In genomic region chr16:66580605-66581209, GRCh38 we compare ENCODE assay signal across 13 cellular contexts. TPM values are rescaled to one million over a fixed set of nuclear protein-coding genes. Genes with fewer than 3 reads are reported as not detected.
DNase-seq lines count a peak whose midpoint lies in the region; ATAC-seq and TF ChIP-seq lines count a peak whose summit lies in the region.
"Had no signal": no experiment of that assay in that cellular context is flagged by ENCODE, and none has a peak within 500 bp of the region (broad histone marks: within the 10 kb centered on the region; RNA-seq: fewer than 3 reads in every experiment).

No MANE protein-coding gene starts in this region.

- no peak for DNase-seq in natural killer cell
- DNase-seq in natural killer cell treated with Interleukin-12 subunit alpha and Interleukin-12 subunit beta and Interleukin-15 and Interleukin-18, amount 100 ng/mL, for 72 hours (ENCODE audit: low spot score), result no peak
- no peak for DNase-seq in T-helper 17 cell
- DNase-seq in glomerular visceral epithelial cell (ENCODE audit: extremely low spot score), result peak; percentile 59
- DNase-seq in substantia nigra (lab: John Stamatoyannopoulos, UW), result no peak
- no peak for DNase-seq in activated CD4-positive, alpha-beta T cell treated with anti-CD3 and anti-CD28 coated beads for 36 hours
- DNase-seq in activated CD4-positive, alpha-beta T cell treated with anti-CD3 and anti-CD28 coated beads, Interleukin-2, amount 50 U/mL, for 48 hours, result no peak
- DNase-seq: COR-L47; NCI-H1092 treated with DMSO at 0.1 percent for 48 hours; stimulated activated CD4-positive, alpha-beta T cell treated with anti-CD3 and anti-CD28 coated beads, Interleukin-4, amount 100 ng/mL, for 1 hour had no signal

- H3K9me3 Mint-ChIP-seq in natural killer cell, result no peaks in the 10 kb centered on the region
- no peaks in the 10 kb centered on the region for H3K9me3 Mint-ChIP-seq in natural killer cell treated with Interleukin-12 subunit alpha and Interleukin-12 subunit beta and Interleukin-15 and Interleukin-18, amount 100 ng/mL, for 72 hours
- no peaks in the 10 kb centered on the region for H3K9me3 Mint-ChIP-seq in activated CD4-positive, alpha-beta T cell treated with anti-CD3 and anti-CD28 coated beads for 36 hours (ENCODE audit: low read depth)

- no peak for ATAC-seq in natural killer cell
- ATAC-seq in natural killer cell treated with Interleukin-12 subunit alpha and Interleukin-12 subunit beta and Interleukin-15 and Interleukin-18, amount 100 ng/mL, for 72 hours, result no peak
- no peak for ATAC-seq in T-helper 17 cell
- ATAC-seq in activated CD4-positive, alpha-beta T cell treated with anti-CD3 and anti-CD28 coated beads for 36 hours, result no peak
- ATAC-seq in GM18858 (IDR thresholded peaks at IDR 0.05; ENCODE audit: unreplicated experiment), result no peak

- no peaks in the 10 kb centered on the region for H3K36me3 Mint-ChIP-seq in natural killer cell
- no peaks in the 10 kb centered on the region for H3K36me3 Mint-ChIP-seq in natural killer cell treated with Interleukin-12 subunit alpha and Interleukin-12 subunit beta and Interleukin-15 and Interleukin-18, amount 100 ng/mL, for 72 hours
- peaks cover 5% of the 10 kb centered on the region for H3K36me3 Mint-ChIP-seq in T-helper 17 cell (ENCODE audit: low read depth)
- no peaks in the 10 kb centered on the region for H3K36me3 Mint-ChIP-seq in activated CD4-positive, alpha-beta T cell treated with anti-CD3 and anti-CD28 coated beads for 36 hours (ENCODE audit: low read depth)

- POLR2A ChIA-PET in activated CD4-positive, alpha-beta T cell treated with anti-CD3 and anti-CD28 coated beads for 36 hours (lab: Charles Lee), result no interaction called here

- H3K4me1 Mint-ChIP-seq in natural killer cell, result peaks cover 9 to 14% of the 10 kb centered on the region in 2 donors
- H3K4me1 Mint-ChIP-seq in natural killer cell treated with Interleukin-12 subunit alpha and Interleukin-12 subunit beta and Interleukin-15 and Interleukin-18, amount 100 ng/mL, for 72 hours (ENCODE audit: low read depth in 2 of 2), result peaks cover 0 to 8% of the 10 kb centered on the region in 2 donors
- H3K4me1 Mint-ChIP-seq in T-helper 17 cell, result peaks cover 10% of the 10 kb centered on the region
- H3K4me1 Mint-ChIP-seq in activated CD4-positive, alpha-beta T cell treated with anti-CD3 and anti-CD28 coated beads for 36 hours, result peaks cover 7% of the 10 kb centered on the region

- no peak overlapping the region for H3K27ac Mint-ChIP-seq in natural killer cell
- H3K27ac Mint-ChIP-seq in natural killer cell treated with Interleukin-12 subunit alpha and Interleukin-12 subunit beta and Interleukin-15 and Interleukin-18, amount 100 ng/mL, for 72 hours, result no peak overlapping the region
- no peak overlapping the region for H3K27ac Mint-ChIP-seq in T-helper 17 cell
- H3K27ac Mint-ChIP-seq in activated CD4-positive, alpha-beta T cell treated with anti-CD3 and anti-CD28 coated beads for 36 hours, result no peak overlapping the region
- H3K27ac Mint-ChIP-seq: memory B cell had no signal

- no peaks in the 10 kb centered on the region for H3K9me3 ChIP-seq in T-helper 17 cell (ENCODE audit: control insufficient read depth, low read length, poor library complexity, severe bottlenecking)

- H3K27me3 Mint-ChIP-seq in natural killer cell (ENCODE audit: low read depth in 2 of 2), result peaks cover 12 to 30% of the 10 kb centered on the region in 2 donors
- peaks cover 18 to 23% of the 10 kb centered on the region in 2 donors for H3K27me3 Mint-ChIP-seq in natural killer cell treated with Interleukin-12 subunit alpha and Interleukin-12 subunit beta and Interleukin-15 and Interleukin-18, amount 100 ng/mL, for 72 hours
- H3K27me3 Mint-ChIP-seq in T-helper 17 cell, result peaks cover 22% of the 10 kb centered on the region
- H3K27me3 Mint-ChIP-seq in activated CD4-positive, alpha-beta T cell treated with anti-CD3 and anti-CD28 coated beads for 36 hours, result peaks cover 27% of the 10 kb centered on the region

- CTCF ChIA-PET in activated CD4-positive, alpha-beta T cell treated with anti-CD3 and anti-CD28 coated beads for 36 hours (lab: Charles Lee), result interaction anchor here (0.7 to 1.8 kb wide), 6 partner anchors 9 to 233 kb away, joined by 3 to 5 read pairs (median 4); no protein-coding TSS in a partner anchor

- peak overlapping the region; percentile 3 for H3K4me3 Mint-ChIP-seq in natural killer cell
- H3K4me3 Mint-ChIP-seq in natural killer cell treated with Interleukin-12 subunit alpha and Interleukin-12 subunit beta and Interleukin-15 and Interleukin-18, amount 100 ng/mL, for 72 hours, result no peak overlapping the region
- peak overlapping the region; percentile 43 for H3K4me3 Mint-ChIP-seq in T-helper 17 cell
- H3K4me3 Mint-ChIP-seq in activated CD4-positive, alpha-beta T cell treated with anti-CD3 and anti-CD28 coated beads for 36 hours, result no peak overlapping the region
- H3K4me3 Mint-ChIP-seq: memory B cell had no signal

- intact Hi-C loops in natural killer cell (cut with micrococcal nuclease), result no loop called here
- intact Hi-C loops in activated CD4-positive, alpha-beta T cell treated with anti-CD3 and anti-CD28 coated beads for 36 hours (cut with DNase I, micrococcal nuclease), result no loop called here

- no peak for TF ChIP-seq CTCF in natural killer cell (IDR thresholded peaks at IDR 0.05)

- H3K27ac ChIP-seq in substantia nigra (ENCODE audit: low read depth, low read length, poor library complexity, severe bottlenecking), result no peak overlapping the region

RNA-seq across cellular contexts. Expression of gene CMTM2, which starts 1.4 kb away (rescaled TPM):
- 1 to 10 TPM in 1 of 3 donors, under 1 TPM in 2; 0.61 to 1.6 (median 0.82) TPM for total RNA-seq in natural killer cell
- under 1 TPM; 0.45 to 0.67 TPM for total RNA-seq in natural killer cell treated with Interleukin-12 subunit alpha and Interleukin-12 subunit beta and Interleukin-15 and Interleukin-18, amount 100 ng/mL, for 72 hours
- total RNA-seq in T-helper 17 cell, result under 1 TPM in 1 of 2 donors, not detected in 1; 0.70 TPM
- under 1 TPM in 1 of 2 experiments, not detected in 1; 0.51 TPM for total RNA-seq in activated CD4-positive, alpha-beta T cell treated with anti-CD3 and anti-CD28 coated beads for 36 hours
- total RNA-seq: urinary bladder had no signal

RNA-seq across cellular contexts. Expression of gene CMTM1, which starts 14.5 kb away (rescaled TPM):
- total RNA-seq in natural killer cell (1 to 10 TPM; 4.4 to 8.5 (median 7.8) TPM), T-helper 17 cell (1 to 10 TPM; 3.3 to 3.6 TPM)
- total RNA-seq in natural killer cell treated with Interleukin-12 subunit alpha and Interleukin-12 subunit beta and Interleukin-15 and Interleukin-18, amount 100 ng/mL, for 72 hours, result 10 to 100 TPM in 1 of 2 donors, 1 to 10 TPM in 1; 7.2 to 11.6 TPM
- total RNA-seq in activated CD4-positive, alpha-beta T cell treated with anti-CD3 and anti-CD28 coated beads for 36 hours, result 10 to 100 TPM in 1 of 2 experiments, 1 to 10 TPM in 1; 6.4 to 11.8 TPM

RNA-seq across cellular contexts. Expression of gene CMTM3, which starts 23.8 kb away (rescaled TPM):
- total RNA-seq in natural killer cell (10 to 100 TPM; 68.2 to 86.4 (median 85.0) TPM), T-helper 17 cell (10 to 100 TPM; 60.5 to 74.6 TPM)
- total RNA-seq in natural killer cell treated with Interleukin-12 subunit alpha and Interleukin-12 subunit beta and Interleukin-15 and Interleukin-18, amount 100 ng/mL, for 72 hours, result 10 to 100 TPM; 43.8 to 49.7 TPM
- 10 to 100 TPM; 53.7 to 59.7 TPM for total RNA-seq in activated CD4-positive, alpha-beta T cell treated with anti-CD3 and anti-CD28 coated beads for 36 hours

RNA-seq across cellular contexts. Expression of gene CKLF, which starts 28.3 kb away (rescaled TPM):
- total RNA-seq in natural killer cell, result 10 to 100 TPM; 48.0 to 69.7 (median 54.6) TPM
- total RNA-seq in natural killer cell treated with Interleukin-12 subunit alpha and Interleukin-12 subunit beta and Interleukin-15 and Interleukin-18, amount 100 ng/mL, for 72 hours, result 10 to 100 TPM; 71.2 to 78.6 TPM
- 10 to 100 TPM; 41.6 to 42.5 TPM for total RNA-seq in T-helper 17 cell
- total RNA-seq in activated CD4-positive, alpha-beta T cell treated with anti-CD3 and anti-CD28 coated beads for 36 hours, result 100 to 1,000 TPM in 1 of 2 experiments, 10 to 100 TPM in 1; 93.5 to 122 TPM

RNA-seq across cellular contexts. Expression of gene TK2, which starts 30.8 kb away (rescaled TPM):
- total RNA-seq in natural killer cell, result 10 to 100 TPM; 18.8 to 25.8 (median 25.1) TPM
- total RNA-seq in natural killer cell treated with Interleukin-12 subunit alpha and Interleukin-12 subunit beta and Interleukin-15 and Interleukin-18, amount 100 ng/mL, for 72 hours, result 1 to 10 TPM; 5.9 to 6.3 TPM
- 1 to 10 TPM; 7.1 to 9.4 TPM for total RNA-seq in T-helper 17 cell
- total RNA-seq in activated CD4-positive, alpha-beta T cell treated with anti-CD3 and anti-CD28 coated beads for 36 hours, result 1 to 10 TPM; 3.8 to 6.4 TPM

Comparison
In these comparisons a context has a peak if more than half of its experiments do, and no peak if none do; other contexts are left out.
1. H3K4me3 Mint-ChIP-seq: peak in natural killer cell (single experiment) and T-helper 17 cell (single experiment); none in natural killer cell treated with Interleukin-12 subunit alpha and Interleukin-12 subunit beta and Interleukin-15 and Interleukin-18, amount 100 ng/mL, for 72 hours (single experiment) and activated CD4-positive, alpha-beta T cell treated with anti-CD3 and anti-CD28 coated beads for 36 hours (single experiment).